9 cellular contexts compared by ENCODE assay signal in genomic region chr10:79250259-79250658, GRCh38.
DNase-seq lines count a peak whose midpoint lies in the region; ATAC-seq and TF ChIP-seq lines count a peak whose summit lies in the region.
"Had no signal": no experiment of that assay in that cellular context is flagged by ENCODE, and none has a peak within 500 bp of the region (broad histone marks: within the 10 kb centered on the region; RNA-seq: fewer than 3 reads in every experiment).

No MANE protein-coding gene starts in this region.

- peak in 1 of 3 donors; percentile 29 for DNase-seq in CD4-positive, CD25-positive, alpha-beta regulatory T cell
- DNase-seq in NOMO-1 (lab: John Stamatoyannopoulos, UW; ENCODE audit: unreplicated experiment in 2 of 2) (peak; percentile 68 to 79), left lung (peak; percentile 83 to 95), cerebellar cortex (ENCODE audit: low spot score) (no peak), foreskin fibroblast (no peak)
- no peak for DNase-seq in stimulated activated CD4-positive, alpha-beta T cell treated with anti-CD3 and anti-CD28 coated beads, Interleukin-15, amount 100 ng/mL, for 24 hours
- DNase-seq: NCI-H82 had no signal

- no peaks in the 10 kb centered on the region for H3K9me3 ChIP-seq in CD4-positive, CD25-positive, alpha-beta regulatory T cell (ENCODE audit: control insufficient read depth in 2 of 2, low read length in 2 of 2)
- H3K9me3 ChIP-seq in left lung: no peaks in the 10 kb centered on the region

- no peaks in the 10 kb centered on the region for H3K36me3 Mint-ChIP-seq in CD4-positive, CD25-positive, alpha-beta regulatory T cell

- H3K27ac ChIP-seq in CD4-positive, CD25-positive, alpha-beta regulatory T cell (ENCODE audit: insufficient read depth, low read length, poor library complexity, severe bottlenecking): peak overlapping the region; percentile 42
- peak overlapping the region; percentile 59 to 88 for H3K27ac ChIP-seq in left lung

- peak overlapping the region; percentile 81 to 92 (median 89) for H3K27ac Mint-ChIP-seq in CD4-positive, CD25-positive, alpha-beta regulatory T cell

- no peaks in the 10 kb centered on the region for H3K36me3 ChIP-seq in CD4-positive, CD25-positive, alpha-beta regulatory T cell (ENCODE audit: control insufficient read depth, insufficient read depth, low read length)
- H3K36me3 ChIP-seq in left lung: peaks cover 0 to 7% of the 10 kb centered on the region in 2 donors

- no peaks in the 10 kb centered on the region for H3K27me3 Mint-ChIP-seq in CD4-positive, CD25-positive, alpha-beta regulatory T cell

- H3K9me3 Mint-ChIP-seq in CD4-positive, CD25-positive, alpha-beta regulatory T cell: no peaks in the 10 kb centered on the region

- peak overlapping the region; percentile 41 for H3K4me3 ChIP-seq in CD4-positive, CD25-positive, alpha-beta regulatory T cell (ENCODE audit: low read depth, low read length)
- H3K4me3 ChIP-seq in left lung: no peak overlapping the region
- H3K4me3 ChIP-seq in foreskin fibroblast (ENCODE audit: low read depth in 1 of 2, low read length in 2 of 2): no peak overlapping the region

- H3K4me1 ChIP-seq in CD4-positive, CD25-positive, alpha-beta regulatory T cell (ENCODE audit: control insufficient read depth, insufficient read depth, low read length, poor library complexity, severe bottlenecking): peaks cover 59% of the 10 kb centered on the region
- peaks cover 32 to 96% of the 10 kb centered on the region in 2 donors for H3K4me1 ChIP-seq in left lung

- TF ChIP-seq CTCF in left lung (IDR thresholded peaks at IDR 0.05) (no peak), foreskin fibroblast (IDR thresholded peaks at IDR 0.05; ENCODE audit: low read depth, low read length) (no peak)

- intact Hi-C loops in left lung (cut with DNase I): no loop called here

- peaks cover 11 to 73% (median 33%) of the 10 kb centered on the region in 4 donors for H3K4me1 Mint-ChIP-seq in CD4-positive, CD25-positive, alpha-beta regulatory T cell

- peak; percentile 3 to 15 for ATAC-seq in CD4-positive, CD25-positive, alpha-beta regulatory T cell (ENCODE audit: low read depth in 2 of 2)
- ATAC-seq in GM21390 (IDR thresholded peaks at IDR 0.05; ENCODE audit: unreplicated experiment) (peak; percentile 21), left lung (peak; percentile 45), GM19351 (IDR thresholded peaks at IDR 0.05; ENCODE audit: unreplicated experiment) (no peak)

- H3K4me3 Mint-ChIP-seq in CD4-positive, CD25-positive, alpha-beta regulatory T cell: peak overlapping the region in 3 of 4 donors; percentile 43 to 69 (median 49)

- no peaks in the 10 kb centered on the region for H3K27me3 ChIP-seq in CD4-positive, CD25-positive, alpha-beta regulatory T cell (ENCODE audit: control insufficient read depth, insufficient read depth, low read length)
- no peaks in the 10 kb centered on the region for H3K27me3 ChIP-seq in left lung

Comparison
In these comparisons a context has a peak if more than half of its experiments do, and no peak if none do; other contexts are left out.
1. DNase-seq: peak in NOMO-1 (2 of 2) and left lung (2 of 2); none in cerebellar cortex (single experiment), foreskin fibroblast (0 of 2) and stimulated activated CD4-positive, alpha-beta T cell treated with anti-CD3 and anti-CD28 coated beads, Interleukin-15, amount 100 ng/mL, for 24 hours (single experiment).